ENCODE assay signal across 8 cellular contexts in genomic region chr13:79404361-79404760, GRCh38. TPM values are rescaled to one million over a fixed set of nuclear protein-coding genes. Genes with fewer than 3 reads are reported as not detected.
DNase-seq lines count a peak whose midpoint lies in the region; ATAC-seq and TF ChIP-seq lines count a peak whose summit lies in the region.

No MANE protein-coding gene starts in this region.

- dilution Hi-C loops in mammary epithelial cell (cut with HindIII; ENCODE audit: low sequenced_read_pairs) = no loop called here

- CTCF ChIA-PET in mammary epithelial cell (lab: Charles Lee; ENCODE audit: low non-redundant PET) = no interaction called here

- WGBS in mammary epithelial cell (ENCODE audit: low coverage, missing lambda C conversion rate) = 17% methylated on average over 1 of the region's 1 CpG

- ATAC-seq in GM18498 (IDR thresholded peaks at IDR 0.05; ENCODE audit: unreplicated experiment) = no peak
- no peak for ATAC-seq in naive thymus-derived CD8-positive, alpha-beta T cell
- ATAC-seq in GM19324 (IDR thresholded peaks at IDR 0.05; ENCODE audit: low FRiP score, unreplicated experiment) = no peak

- H3K4me3 Mint-ChIP-seq in naive thymus-derived CD8-positive, alpha-beta T cell = no peak overlapping the region

- H3K27me3 Mint-ChIP-seq in naive thymus-derived CD8-positive, alpha-beta T cell = no peaks in the 10 kb centered on the region

- H3K36me3 ChIP-seq in HUES6 (ENCODE audit: control insufficient read depth, insufficient read depth, low read length) (peaks cover 19% of the 10 kb centered on the region), mammary epithelial cell (ENCODE audit: insufficient read depth, low read length) (no peaks in the 10 kb centered on the region), mucosa of stomach (ENCODE audit: control insufficient read depth, insufficient read depth, low read length) (no peaks in the 10 kb centered on the region)

- peaks cover 89% of the 10 kb centered on the region for H3K79me2 ChIP-seq in mammary epithelial cell (ENCODE audit: insufficient read depth, low read length)

- in situ Hi-C loops in mammary epithelial cell (cut with MboI; ENCODE audit: low sequenced_read_pairs in 2 of 2) = no loop called here

- peak overlapping the region; percentile 98 for H3K9ac ChIP-seq in HUES6 (ENCODE audit: low read length)
- H3K9ac ChIP-seq in mammary epithelial cell (ENCODE audit: insufficient read depth, low read length) = peak overlapping the region; percentile 46
- peak overlapping the region; percentile 89 for H3K9ac ChIP-seq in mucosa of stomach (ENCODE audit: low read length)

- TF ChIP-seq CTCF in AG09309 (IDR thresholded peaks at IDR 0.05; ENCODE audit: control insufficient read depth, insufficient read depth, low read depth, low read length, missing control alignments) (no peak), mammary epithelial cell (conservative IDR thresholded peaks at IDR 0.05 in 1 of 2, IDR thresholded peaks at IDR 0.05 in 1 of 2; ENCODE audit: extremely low read depth in 1 of 2, insufficient read depth in 1 of 2, low read depth in 1 of 2, low read length in 2 of 2) (no peak)

- H3K9me3 ChIP-seq in HUES6 (ENCODE audit: control insufficient read depth, insufficient read depth, low read depth, low read length) = no peaks in the 10 kb centered on the region
- H3K9me3 ChIP-seq in mammary epithelial cell (replicated peaks; ENCODE audit: insufficient read depth, low read length) = no peaks in the 10 kb centered on the region
- H3K9me3 ChIP-seq in mucosa of stomach (ENCODE audit: control insufficient read depth, low read length) = no peaks in the 10 kb centered on the region

- DNase-seq in AG09309 (ENCODE audit: low read depth) (no peak), mammary epithelial cell (no peak)
- DNase-seq in naive thymus-derived CD8-positive, alpha-beta T cell = no peak
- no peak for DNase-seq in activated CD8-positive, alpha-beta memory T cell treated with anti-CD3 and anti-CD28 coated beads for 24 hours

- H3K27ac ChIP-seq in HUES6 (ENCODE audit: low read depth, low read length) = no peak overlapping the region
- H3K27ac ChIP-seq in mammary epithelial cell (ENCODE audit: insufficient read depth, low read depth, low read length) = peak overlapping the region; percentile 83

- H3K4me1 Mint-ChIP-seq in naive thymus-derived CD8-positive, alpha-beta T cell = peaks cover 25 to 47% (median 39%) of the 10 kb centered on the region in 4 donors

- H3K4me3 ChIP-seq in AG09309 (ENCODE audit: control insufficient read depth, low read depth, low read length) = peak overlapping the region; percentile 65
- H3K4me3 ChIP-seq in HUES6 (ENCODE audit: low read depth, low read length) = peak overlapping the region; percentile 96
- H3K4me3 ChIP-seq in mammary epithelial cell (replicated peaks in 1 of 3; ENCODE audit: insufficient read depth in 1 of 3, low read depth in 2 of 3, low read length in 3 of 3) = peak overlapping the region; percentile 90 to 99 (median 94)
- H3K4me3 ChIP-seq in mucosa of stomach (ENCODE audit: low read length) = peak overlapping the region; percentile 15

- H3K27me3 ChIP-seq in HUES6 (ENCODE audit: control insufficient read depth, insufficient read depth, low read length) (no peaks in the 10 kb centered on the region), mammary epithelial cell (ENCODE audit: insufficient read depth, low read length) (no peaks in the 10 kb centered on the region), mucosa of stomach (ENCODE audit: control insufficient read depth, insufficient read depth, low read length) (no peaks in the 10 kb centered on the region)

- H3K4me1 ChIP-seq in HUES6 (ENCODE audit: control insufficient read depth, insufficient read depth, low read length) = peaks cover 35% of the 10 kb centered on the region
- peaks cover 24% of the 10 kb centered on the region for H3K4me1 ChIP-seq in mammary epithelial cell (ENCODE audit: insufficient read depth, low read length)
- peaks cover 31% of the 10 kb centered on the region for H3K4me1 ChIP-seq in mucosa of stomach (ENCODE audit: control insufficient read depth, insufficient read depth, low read length)

- no peaks in the 10 kb centered on the region for H3K9me3 Mint-ChIP-seq in naive thymus-derived CD8-positive, alpha-beta T cell

- peak overlapping the region; percentile 92 for H3K4me2 ChIP-seq in mammary epithelial cell (ENCODE audit: insufficient read depth, low read depth, low read length)

- intact Hi-C loops in mammary epithelial cell (cut with micrococcal nuclease) = no loop called here

- POLR2A ChIA-PET in naive thymus-derived CD8-positive, alpha-beta T cell (lab: Charles Lee) = interaction anchor here (6.5 kb wide), 1 partner anchor 11 kb away, joined by 107 read pairs; no protein-coding TSS in a partner anchor

- BruUV-seq in mammary epithelial cell (replicated peaks; lab: Mats Ljungman, UMichigan) = no TSS peak

- H2AFZ ChIP-seq in mammary epithelial cell (ENCODE audit: low read depth, low read length) = no peak overlapping the region

- no peak overlapping the region for H3K27ac Mint-ChIP-seq in naive thymus-derived CD8-positive, alpha-beta T cell

- no peaks in the 10 kb centered on the region for H4K20me1 ChIP-seq in mammary epithelial cell (ENCODE audit: insufficient read depth, low read length)

- H3K36me3 Mint-ChIP-seq in naive thymus-derived CD8-positive, alpha-beta T cell = peaks cover 0 to 31% (median 2%) of the 10 kb centered on the region in 3 donors

RNA-seq across cellular contexts. Expression of gene RBM26, which starts 1.7 kb away (rescaled TPM):
- total RNA-seq in mammary epithelial cell = 10 to 100 TPM; 27.7 to 39.1 TPM
- polyA plus RNA-seq in mammary epithelial cell = 14.8 TPM
- polyA minus RNA-seq in mammary epithelial cell = 13.2 TPM
- 100 to 1,000 TPM; 138 to 142 TPM for total RNA-seq in naive thymus-derived CD8-positive, alpha-beta T cell
- 10 to 100 TPM; 14.1 to 17.0 (median 16.1) TPM for polyA plus RNA-seq in naive thymus-derived CD8-positive, alpha-beta T cell

Comparison
In these comparisons a context has a peak if more than half of its experiments do, and no peak if none do; other contexts are left out.
1. H3K4me3 ChIP-seq: peak in every context shown above with its lines; median percentile 96 in HUES6; 94 in mammary epithelial cell; 65 in AG09309; 15 in mucosa of stomach.
2. H3K9ac ChIP-seq: peak in every context shown above with its lines; median percentile 98 in HUES6; 89 in mucosa of stomach; 46 in mammary epithelial cell.